Comparison of ENCODE assay signal across 2 cellular contexts in the genomic region with DNA sequence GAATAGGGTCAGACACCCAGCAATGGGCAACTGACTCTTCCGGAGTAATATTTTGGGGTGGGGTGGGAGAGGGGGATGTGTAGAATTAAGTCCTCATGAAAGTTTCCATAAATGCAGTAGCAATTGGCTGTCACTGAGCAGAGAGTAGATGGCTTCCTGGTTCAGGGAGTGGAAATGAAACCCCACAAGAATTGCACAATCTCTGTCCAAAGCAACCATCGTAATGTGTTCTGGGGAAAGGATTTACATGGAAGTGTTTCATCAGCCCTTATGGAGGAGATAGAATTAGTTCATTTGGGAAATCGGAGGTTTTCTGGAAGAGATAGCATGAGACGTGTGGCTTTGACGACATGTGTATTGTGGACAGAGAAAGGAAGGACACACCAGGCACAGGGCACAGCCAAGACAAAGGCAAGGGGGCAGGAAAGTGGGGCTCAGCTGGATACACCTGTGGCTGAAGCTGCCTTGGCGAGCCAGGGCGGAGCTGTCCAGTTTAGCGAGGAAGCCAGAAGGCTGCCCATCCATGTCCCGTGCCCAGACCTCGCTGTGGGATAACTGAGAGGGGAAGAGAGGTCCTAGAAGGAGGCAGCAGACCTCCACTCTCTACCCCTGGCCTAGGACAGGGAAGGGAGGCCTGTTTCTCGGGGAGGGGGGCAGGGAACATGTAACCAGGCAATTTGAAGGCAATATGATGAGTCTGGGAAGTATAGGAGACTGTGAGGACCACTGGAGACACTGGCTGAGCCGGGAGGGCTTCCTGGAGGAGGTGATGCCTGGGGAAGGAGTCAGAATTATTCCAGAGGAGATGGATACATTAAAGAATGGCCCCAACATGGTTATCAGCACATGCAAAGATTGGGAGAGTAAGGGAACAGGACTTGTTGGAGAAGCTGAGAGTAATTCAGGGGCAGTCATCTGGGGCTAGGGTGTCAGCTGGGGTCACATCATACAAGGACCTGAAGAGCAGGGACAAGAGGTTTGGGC.
TF ChIP-seq lines count a peak whose summit lies in the region.

No MANE protein-coding gene starts in this region.

TF ChIP-seq in IMR-90, 13 proteins besides CTCF, POLR2A, EP300 and RAD21:
- TF ChIP-seq CHD1 (IDR thresholded peaks at IDR 0.05; ENCODE audit: low read depth, low read length) = no peak
- TF ChIP-seq CEBPB (IDR thresholded peaks at IDR 0.05; ENCODE audit: low read depth, low read length) = peak; percentile 78
- no peak for TF ChIP-seq SMC3 (IDR thresholded peaks at IDR 0.05; ENCODE audit: low read depth, low read length)
- no peak for TF ChIP-seq RFX5 (IDR thresholded peaks at IDR 0.05; ENCODE audit: low read depth, low read length)
- TF ChIP-seq MAFK (IDR thresholded peaks at IDR 0.05; ENCODE audit: low read depth, low read length) = no peak
- TF ChIP-seq, protein P1, sequence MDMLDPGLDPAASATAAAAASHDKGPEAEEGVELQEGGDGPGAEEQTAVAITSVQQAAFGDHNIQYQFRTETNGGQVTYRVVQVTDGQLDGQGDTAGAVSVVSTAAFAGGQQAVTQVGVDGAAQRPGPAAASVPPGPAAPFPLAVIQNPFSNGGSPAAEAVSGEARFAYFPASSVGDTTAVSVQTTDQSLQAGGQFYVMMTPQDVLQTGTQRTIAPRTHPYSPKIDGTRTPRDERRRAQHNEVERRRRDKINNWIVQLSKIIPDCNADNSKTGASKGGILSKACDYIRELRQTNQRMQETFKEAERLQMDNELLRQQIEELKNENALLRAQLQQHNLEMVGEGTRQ (IDR thresholded peaks at IDR 0.05; ENCODE audit: low read depth, low read length) = no peak

TF ChIP-seq in HepG2, 621 proteins besides CTCF, POLR2A, EP300 and RAD21:
- no peak for TF ChIP-seq KAT8 (CRISPR knock-in tag; IDR thresholded peaks at IDR 0.05)
- peak; percentile 74 for TF ChIP-seq CEBPG (CRISPR knock-in tag; IDR thresholded peaks at IDR 0.05)
- TF ChIP-seq CEBPB (IDR thresholded peaks at IDR 0.05; ENCODE audit: borderline replicate concordance, low read depth, low read length) = peak; percentile 91
